15 cellular contexts compared by ENCODE assay signal in genomic region chr2:23521060-23521459, GRCh38.
"Had no signal": no experiment of that assay in that cellular context is flagged by ENCODE, and none has a peak within 500 bp of the region (broad histone marks: within the 10 kb centered on the region; RNA-seq: fewer than 3 reads in every experiment).

No MANE protein-coding gene starts in this region.

- ATAC-seq: effector memory CD8-positive, alpha-beta T cell; foreskin keratinocyte; stimulated activated naive CD8-positive, alpha-beta T cell treated with anti-CD3 and anti-CD28 coated beads, Interleukin-15, Interleukin-2, amounts not matched to agents 100 U/mL and 50 U/mL, for 24 hours; upper lobe of right lung had no signal

- H3K9me3 ChIP-seq: neutrophil, right atrium auricular region, tibial artery, upper lobe of right lung, vagina had no signal

- H3K27ac ChIP-seq: epithelial cell of prostate, foreskin keratinocyte, neutrophil, right atrium auricular region, upper lobe of right lung, vagina had no signal

- H3K27me3 ChIP-seq: foreskin keratinocyte, right atrium auricular region, tibial artery, upper lobe of right lung, vagina had no signal

- H3K4me3 ChIP-seq: right atrium auricular region, tibial artery, upper lobe of right lung, vagina had no signal

- H3K36me3 ChIP-seq: neutrophil, right atrium auricular region, tibial artery, upper lobe of right lung, vagina had no signal

- DNase-seq: effector memory CD8-positive, alpha-beta T cell; foreskin keratinocyte; head of caudate nucleus; hippocampal formation; mesendoderm; naive B cell; small intestine; stimulated activated CD4-positive, alpha-beta T cell treated with anti-CD3 and anti-CD28 coated beads, Interleukin-2, amount 100 ng/mL, for 48 hours; stimulated activated naive CD8-positive, alpha-beta T cell treated with anti-CD3 and anti-CD28 coated beads, Interleukin-15, Interleukin-2, amounts not matched to agents 100 U/mL and 50 U/mL, for 24 hours; tibial artery; upper lobe of right lung had no signal
